Comparison of ENCODE assay signal across 8 cellular contexts in genomic region chr5:97183100-97183929, GRCh38. TPM values are rescaled to one million over a fixed set of nuclear protein-coding genes. Genes with fewer than 3 reads are reported as not detected.
A peak's percentile ranks its signal among the peaks of the same experiment; 100 is the strongest.
DNase-seq lines count a peak whose midpoint lies in the region; ATAC-seq and TF ChIP-seq lines count a peak whose summit lies in the region.

RIOK2 (minus strand) TSS chr5:97183247; CDS start chr5:97183191, 56 bp downstream.

- H3K27me3 ChIP-seq in duodenal mucosa (ENCODE audit: control insufficient read depth in 1 of 2, insufficient read depth in 2 of 2, low read length in 2 of 2) (no peaks in the 10 kb centered on the region), right lobe of liver (no peaks in the 10 kb centered on the region)

- peaks cover 3% of the 10 kb centered on the region for H3K9me3 Mint-ChIP-seq in activated CD4-positive, alpha-beta memory T cell treated with anti-CD3 and anti-CD28 coated beads for 36 hours

- H3K27me3 Mint-ChIP-seq in activated CD4-positive, alpha-beta memory T cell treated with anti-CD3 and anti-CD28 coated beads for 36 hours, result no peaks in the 10 kb centered on the region

- H3K27ac Mint-ChIP-seq in activated CD4-positive, alpha-beta memory T cell treated with anti-CD3 and anti-CD28 coated beads for 36 hours, result peak within 1 kb of the TSS; percentile 98

- DNase-seq in CD1c-positive myeloid dendritic cell (ENCODE audit: extremely low spot score), result peak; percentile 97
- DNase-seq in NCI-H82 treated with DMSO at 0.1 percent for 48 hours (lab: John Stamatoyannopoulos, UW; ENCODE audit: unreplicated experiment), result peak; percentile 89
- peak; percentile 96 for DNase-seq in activated CD4-positive, alpha-beta memory T cell treated with anti-CD3 and anti-CD28 coated beads for 36 hours
- DNase-seq in right lobe of liver, result peak; percentile 94 to 96 (median 96)
- DNase-seq in stimulated activated CD4-positive, alpha-beta T cell treated with anti-CD3 and anti-CD28 coated beads, Interleukin-4, amount 100 ng/mL, for 4 hours, result peak; percentile 93 to 95

- H3K36me3 Mint-ChIP-seq in activated CD4-positive, alpha-beta memory T cell treated with anti-CD3 and anti-CD28 coated beads for 36 hours, result peaks cover 24% of the 10 kb centered on the region

- H3K36me3 ChIP-seq in duodenal mucosa (ENCODE audit: control insufficient read depth in 1 of 2, insufficient read depth in 2 of 2, low read length in 2 of 2) (peaks cover 5 to 12% of the 10 kb centered on the region in 2 donors), right lobe of liver (peaks cover 0 to 4% (median 0%) of the 10 kb centered on the region in 4 donors)

- peak; percentile 52 for TF ChIP-seq POLR2A in right lobe of liver (IDR thresholded peaks at IDR 0.05)

- POLR2A ChIA-PET in activated CD4-positive, alpha-beta memory T cell treated with anti-CD3 and anti-CD28 coated beads for 36 hours (lab: Charles Lee), result interaction anchor here (1.0 to 1.6 kb wide), 3 partner anchors 306 to 1746 kb away, joined by 3 to 4 read pairs (median 3); partner anchors contain the start of genes CHD1 and ERAP2

- H3K9me3 ChIP-seq in duodenal mucosa (ENCODE audit: control insufficient read depth in 1 of 2, low read length in 2 of 2) (no peaks in the 10 kb centered on the region), right lobe of liver (no peaks in the 10 kb centered on the region)

- intact Hi-C loops in activated CD4-positive, alpha-beta memory T cell treated with anti-CD3 and anti-CD28 coated beads for 36 hours (cut with micrococcal nuclease), result loop anchor here (1.0 to 10.0 kb wide), 10 partner anchors 16 to 1881 kb away; partner anchors contain the start of genes ARSK, CHD1 and RGMB
- intact Hi-C loops in right lobe of liver (cut with DNase I), result no loop called here

- TF ChIP-seq CTCF in right lobe of liver (IDR thresholded peaks at IDR 0.05), result no peak

- peak within 1 kb of the TSS; percentile 87 for H3K4me3 Mint-ChIP-seq in activated CD4-positive, alpha-beta memory T cell treated with anti-CD3 and anti-CD28 coated beads for 36 hours

- ATAC-seq in GM19438 (IDR thresholded peaks at IDR 0.05; ENCODE audit: low read depth, unreplicated experiment) (peak; percentile 90), HG03575 (IDR thresholded peaks at IDR 0.05; ENCODE audit: extremely low read depth, insufficient number of reproducible peaks, low FRiP score, unreplicated experiment) (peak; percentile 75), right lobe of liver (peak; percentile 94 to 96 (median 96))

- under 1% methylated on average over 36 of the region's 44 CpGs for WGBS in right lobe of liver (ENCODE audit: insufficient coverage, low coverage, low lambda C conversion rate, missing lambda C conversion rate)

- CTCF ChIA-PET in activated CD4-positive, alpha-beta memory T cell treated with anti-CD3 and anti-CD28 coated beads for 36 hours (lab: Charles Lee), result interaction anchor here (0.8 to 1.8 kb wide), 5 partner anchors 10 to 319 kb away, joined by 3 to 4 read pairs (median 3); no protein-coding TSS in a partner anchor

- H3K9ac ChIP-seq in duodenal mucosa (ENCODE audit: low read depth in 1 of 2, low read length in 2 of 2), result peak within 1 kb of the TSS; percentile 94 to 97

- H3K4me3 ChIP-seq in duodenal mucosa (ENCODE audit: low read depth in 1 of 2, low read length in 2 of 2) (peak within 1 kb of the TSS; percentile 95 to 99), right lobe of liver (peak within 1 kb of the TSS; percentile 71 to 83 (median 71))

- H3K27ac ChIP-seq in duodenal mucosa (ENCODE audit: low read depth, low read length) (peak within 1 kb of the TSS; percentile 90), right lobe of liver (peak within 1 kb of the TSS; percentile 84 to 96 (median 89))

- H3K4me1 Mint-ChIP-seq in activated CD4-positive, alpha-beta memory T cell treated with anti-CD3 and anti-CD28 coated beads for 36 hours (ENCODE audit: low read depth), result peaks cover 34% of the 10 kb centered on the region

- H3K4me1 ChIP-seq in duodenal mucosa (ENCODE audit: control insufficient read depth in 1 of 2, insufficient read depth in 2 of 2, low read length in 2 of 2) (peaks cover 12 to 19% of the 10 kb centered on the region in 2 donors), right lobe of liver (peaks cover 0 to 15% (median 7%) of the 10 kb centered on the region in 4 donors)

RNA-seq across cellular contexts. Expression of gene RIOK2, which starts in this region (rescaled TPM):
- total RNA-seq in activated CD4-positive, alpha-beta memory T cell treated with anti-CD3 and anti-CD28 coated beads for 36 hours, result 10 to 100 TPM; 31.8 to 41.5 TPM
- total RNA-seq in right lobe of liver, result 10 to 100 TPM in 3 of 6 experiments, 1 to 10 TPM in 3; 7.0 to 17.6 (median 10.4) TPM

Comparison
In these comparisons a context has a peak if more than half of its experiments do, and no peak if none do; other contexts are left out.
1. Peak in every context shown above with its lines: DNase-seq, ATAC-seq, H3K4me3 ChIP-seq and H3K27ac ChIP-seq.